Comparison of ENCODE assay signal across 1 cellular context in genomic region chr1:181119076-181119989, GRCh38.
TF ChIP-seq lines count a peak whose summit lies in the region.

No MANE protein-coding gene starts in this region.

TF ChIP-seq in IMR-90, 13 proteins besides CTCF, POLR2A, EP300 and RAD21:
- TF ChIP-seq RFX5 (IDR thresholded peaks at IDR 0.05; ENCODE audit: low read depth, low read length) = no peak
- TF ChIP-seq CHD1 (IDR thresholded peaks at IDR 0.05; ENCODE audit: low read depth, low read length) = no peak
- TF ChIP-seq RCOR1 (IDR thresholded peaks at IDR 0.05; ENCODE audit: insufficient replicate concordance, low read length) = no peak
- TF ChIP-seq CEBPB (IDR thresholded peaks at IDR 0.05; ENCODE audit: low read depth, low read length) = no peak
- no peak for TF ChIP-seq USF2 (IDR thresholded peaks at IDR 0.05; ENCODE audit: low read depth, low read length)
- TF ChIP-seq BHLHE40 (IDR thresholded peaks at IDR 0.05; ENCODE audit: low read depth, low read length) = no peak
- TF ChIP-seq MAZ (IDR thresholded peaks at IDR 0.05; ENCODE audit: borderline replicate concordance, low read depth, low read length) = no peak
- TF ChIP-seq SMC3 (IDR thresholded peaks at IDR 0.05; ENCODE audit: low read depth, low read length) = no peak
- TF ChIP-seq MAFK (IDR thresholded peaks at IDR 0.05; ENCODE audit: low read depth, low read length) = no peak
- no peak for TF ChIP-seq ELK1 (IDR thresholded peaks at IDR 0.05; ENCODE audit: borderline replicate concordance, low read depth, low read length)
- no peak for TF ChIP-seq NFE2L2 (IDR thresholded peaks at IDR 0.05; ENCODE audit: low read depth, low read length)
- TF ChIP-seq FOS (IDR thresholded peaks at IDR 0.05; ENCODE audit: low read depth, low read length) = no peak
- TF ChIP-seq MXI1 (IDR thresholded peaks at IDR 0.05; ENCODE audit: borderline replicate concordance, low read depth, low read length) = no peak
TF ChIP-seq in IMR-90: peak in this region for 0.
